ENCODE assay signal across 15 cellular contexts in the genomic region with DNA sequence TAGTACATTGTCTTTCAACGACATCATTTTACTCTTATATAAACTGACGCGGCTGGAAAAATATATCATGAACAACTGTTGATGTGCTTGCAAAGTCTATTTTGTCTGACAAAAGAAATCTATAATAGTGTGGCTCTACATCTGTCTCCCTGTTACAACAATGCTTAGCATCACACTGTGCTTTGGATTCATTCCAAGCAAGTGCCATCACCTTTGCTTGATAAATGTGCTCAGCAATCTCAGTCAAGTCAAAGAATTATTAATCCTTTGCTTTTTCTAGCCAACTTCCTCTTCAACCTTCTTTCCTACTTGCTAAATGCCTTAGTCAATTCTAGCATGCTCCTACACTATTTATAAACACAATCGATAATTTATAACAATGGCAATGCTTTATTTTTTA.
DNase-seq lines count a peak whose midpoint lies in the region; ATAC-seq, FAIRE-seq and TF ChIP-seq lines count a peak whose summit lies in the region.
"Had no signal": no experiment of that assay in that cellular context is flagged by ENCODE, and none has a peak within 500 bp of the region (broad histone marks: within the 10 kb centered on the region; RNA-seq: fewer than 3 reads in every experiment).

No MANE protein-coding gene starts in this region.

- H3K4me2 ChIP-seq in SK-N-SH: no peak overlapping the region

- no peak overlapping the region for H2AFZ ChIP-seq in SK-N-SH (ENCODE audit: low read depth)

- H3K4me1 ChIP-seq in SK-N-SH (ENCODE audit: control insufficient read depth in 1 of 2, insufficient read depth in 2 of 2, low read depth in 1 of 2, low read length in 1 of 2): no peaks in the 10 kb centered on the region; a peak in 2 of 4 replicates

- no peaks in the 10 kb centered on the region for H3K9me3 ChIP-seq in SK-N-SH
- H3K9me3 ChIP-seq: MG63 had no signal

- ATAC-seq in SK-N-SH treated with all-trans-retinoic acid at 6 μM for 48 hours: no peak

- H3K4me3 ChIP-seq in SK-N-SH (ENCODE audit: low read depth in 2 of 2, low read length in 1 of 2) (no peak overlapping the region), skeletal muscle cell (ENCODE audit: low read depth, low read length) (no peak overlapping the region)
- H3K4me3 ChIP-seq: MG63 had no signal

- DNase-seq in SK-N-SH (no peak), NCI-H2227 treated with DMSO at 0.1 percent for 48 hours (lab: John Stamatoyannopoulos, UW) (peak; percentile 87), dermis blood vessel endothelial cell (peak; percentile 44), skeletal muscle cell (ENCODE audit: low read depth) (peak; percentile 64), GM12892 (ENCODE audit: insufficient read length) (no peak), HuH-7 (ENCODE audit: low spot score) (no peak)
- no peak for DNase-seq in NK-92 treated with Interleukin-12 subunit alpha and Interleukin-12 subunit beta, amount 100 ng/mL, for 24 hours (lab: John Stamatoyannopoulos, UW)
- DNase-seq: activated CD4-positive, alpha-beta T cell treated with anti-CD3 and anti-CD28 coated beads for 48 hours; activated T-cell treated with anti-CD3 and anti-CD28 coated beads, Interleukin-2, amount 50 U/mL, for 48 hours; DND-41; effector memory CD4-positive, alpha-beta T cell; GOT3; MG63; stimulated activated CD4-positive, alpha-beta T cell treated with anti-CD3 and anti-CD28 coated beads, Interleukin-1b, Interleukin-23, amount 100 ng/mL, for 48 hours had no signal

- H4K20me1 ChIP-seq in SK-N-SH (ENCODE audit: insufficient read depth): 0 out of 2 replicates have a peak, but pooled peaks cover 6% of the 10 kb centered on the region

- TF ChIP-seq EP300 in SK-N-SH (IDR thresholded peaks at IDR 0.05; ENCODE audit: borderline replicate concordance in 1 of 2, low read depth in 1 of 2, low read length in 1 of 2): no peak

- WGBS in SK-N-SH (ENCODE audit: low lambda C conversion rate): 88% methylated on average over 4 of the region's 4 CpGs

- no peaks in the 10 kb centered on the region for H3K27me3 ChIP-seq in SK-N-SH (ENCODE audit: insufficient read depth)
- H3K27me3 ChIP-seq: MG63 had no signal

- no peaks in the 10 kb centered on the region for H3K9me2 ChIP-seq in SK-N-SH

- FAIRE-seq in GM12892 (lab: Jason Lieb, UNC): no peak

- H3K9ac ChIP-seq in SK-N-SH: no peak overlapping the region

- TF ChIP-seq POLR2A in GM12892 (IDR thresholded peaks at IDR 0.05; ENCODE audit: low read depth, low read length): no peak

- CTCF ChIA-PET in SK-N-SH (lab: Yijun Ruan, JAX): interaction anchor here (0.8 kb wide), 1 partner anchor 288 kb away, joined by 3 read pairs; no protein-coding TSS in a partner anchor

- no peak for TF ChIP-seq CTCF in SK-N-SH (IDR thresholded peaks at IDR 0.05)

- POLR2A ChIA-PET in SK-N-SH (lab: Yijun Ruan, JAX): no interaction called here

- peaks cover 0 to 5% of the 10 kb centered on the region in 2 experiments for H3K36me3 ChIP-seq in SK-N-SH (replicated peaks in 1 of 2; ENCODE audit: control insufficient read depth in 1 of 2, insufficient read depth in 2 of 2, low read length in 1 of 2)
- H3K36me3 ChIP-seq: MG63 had no signal

- TF ChIP-seq RAD21 in SK-N-SH (IDR thresholded peaks at IDR 0.05; ENCODE audit: low read length): no peak

- no peaks in the 10 kb centered on the region; the same call in 1 of the 2 replicates for H3K79me2 ChIP-seq in SK-N-SH (ENCODE audit: insufficient read depth)

- H3F3A ChIP-seq in SK-N-SH (replicated peaks; ENCODE audit: insufficient read depth): no peaks in the 10 kb centered on the region

- H3K27ac ChIP-seq in SK-N-SH (ENCODE audit: low read depth in 2 of 2, low read length in 1 of 2): no peak overlapping the region; a peak in 1 of 4 replicates

TF ChIP-seq in SK-N-SH, 30 proteins besides CTCF, POLR2A, EP300 and RAD21:
- TF ChIP-seq ELF1 (IDR thresholded peaks at IDR 0.05) (no peak), SMC3 (IDR thresholded peaks at IDR 0.05; ENCODE audit: low read depth, low read length) (no peak), RFX5 (IDR thresholded peaks at IDR 0.05; ENCODE audit: low read length) (no peak), JUND (IDR thresholded peaks at IDR 0.05) (no peak), FOSL2 (IDR thresholded peaks at IDR 0.05; ENCODE audit: borderline replicate concordance, low read depth) (no peak), NFIC (IDR thresholded peaks at IDR 0.05; ENCODE audit: borderline replicate concordance) (peak; percentile 26; the same call in 1 of the 2 replicates)
- TF ChIP-seq, protein P1, sequence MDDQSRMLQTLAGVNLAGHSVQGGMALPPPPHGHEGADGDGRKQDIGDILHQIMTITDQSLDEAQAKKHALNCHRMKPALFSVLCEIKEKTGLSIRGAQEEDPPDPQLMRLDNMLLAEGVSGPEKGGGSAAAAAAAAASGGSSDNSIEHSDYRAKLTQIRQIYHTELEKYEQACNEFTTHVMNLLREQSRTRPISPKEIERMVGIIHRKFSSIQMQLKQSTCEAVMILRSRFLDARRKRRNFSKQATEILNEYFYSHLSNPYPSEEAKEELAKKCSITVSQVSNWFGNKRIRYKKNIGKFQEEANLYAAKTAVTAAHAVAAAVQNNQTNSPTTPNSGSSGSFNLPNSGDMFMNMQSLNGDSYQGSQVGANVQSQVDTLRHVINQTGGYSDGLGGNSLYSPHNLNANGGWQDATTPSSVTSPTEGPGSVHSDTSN (IDR thresholded peaks at IDR 0.05): peak; percentile 44

TF ChIP-seq in SK-N-SH treated with all-trans-retinoic acid at 6 μM for 48 hours, 23 proteins besides CTCF, POLR2A, EP300 and RAD21 (continues in another document):
- TF ChIP-seq ESRRG (CRISPR knock-in tag; IDR thresholded peaks at IDR 0.05) (no peak), TOX (CRISPR knock-in tag; IDR thresholded peaks at IDR 0.05; ENCODE audit: borderline replicate concordance) (no peak), ZC3H10 (CRISPR knock-in tag; IDR thresholded peaks at IDR 0.05) (no peak), ZFP30 (CRISPR knock-in tag; IDR thresholded peaks at IDR 0.05) (no peak), ZNF70 (CRISPR knock-in tag; IDR thresholded peaks at IDR 0.05) (no peak), ZNF8 (CRISPR knock-in tag; IDR thresholded peaks at IDR 0.05) (no peak), ISL1 (CRISPR knock-in tag; IDR thresholded peaks at IDR 0.05) (no peak), OSR1 (CRISPR knock-in tag; IDR thresholded peaks at IDR 0.05) (no peak), TCF4 (CRISPR knock-in tag; IDR thresholded peaks at IDR 0.05; ENCODE audit: borderline replicate concordance) (no peak)
- TF ChIP-seq, protein P2, sequence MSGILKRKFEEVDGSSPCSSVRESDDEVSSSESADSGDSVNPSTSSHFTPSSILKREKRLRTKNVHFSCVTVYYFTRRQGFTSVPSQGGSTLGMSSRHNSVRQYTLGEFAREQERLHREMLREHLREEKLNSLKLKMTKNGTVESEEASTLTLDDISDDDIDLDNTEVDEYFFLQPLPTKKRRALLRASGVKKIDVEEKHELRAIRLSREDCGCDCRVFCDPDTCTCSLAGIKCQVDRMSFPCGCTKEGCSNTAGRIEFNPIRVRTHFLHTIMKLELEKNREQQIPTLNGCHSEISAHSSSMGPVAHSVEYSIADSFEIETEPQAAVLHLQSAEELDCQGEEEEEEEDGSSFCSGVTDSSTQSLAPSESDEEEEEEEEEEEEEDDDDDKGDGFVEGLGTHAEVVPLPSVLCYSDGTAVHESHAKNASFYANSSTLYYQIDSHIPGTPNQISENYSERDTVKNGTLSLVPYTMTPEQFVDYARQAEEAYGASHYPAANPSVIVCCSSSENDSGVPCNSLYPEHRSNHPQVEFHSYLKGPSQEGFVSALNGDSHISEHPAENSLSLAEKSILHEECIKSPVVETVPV (CRISPR knock-in tag; IDR thresholded peaks at IDR 0.05): no peak
- TF ChIP-seq, protein P3, sequence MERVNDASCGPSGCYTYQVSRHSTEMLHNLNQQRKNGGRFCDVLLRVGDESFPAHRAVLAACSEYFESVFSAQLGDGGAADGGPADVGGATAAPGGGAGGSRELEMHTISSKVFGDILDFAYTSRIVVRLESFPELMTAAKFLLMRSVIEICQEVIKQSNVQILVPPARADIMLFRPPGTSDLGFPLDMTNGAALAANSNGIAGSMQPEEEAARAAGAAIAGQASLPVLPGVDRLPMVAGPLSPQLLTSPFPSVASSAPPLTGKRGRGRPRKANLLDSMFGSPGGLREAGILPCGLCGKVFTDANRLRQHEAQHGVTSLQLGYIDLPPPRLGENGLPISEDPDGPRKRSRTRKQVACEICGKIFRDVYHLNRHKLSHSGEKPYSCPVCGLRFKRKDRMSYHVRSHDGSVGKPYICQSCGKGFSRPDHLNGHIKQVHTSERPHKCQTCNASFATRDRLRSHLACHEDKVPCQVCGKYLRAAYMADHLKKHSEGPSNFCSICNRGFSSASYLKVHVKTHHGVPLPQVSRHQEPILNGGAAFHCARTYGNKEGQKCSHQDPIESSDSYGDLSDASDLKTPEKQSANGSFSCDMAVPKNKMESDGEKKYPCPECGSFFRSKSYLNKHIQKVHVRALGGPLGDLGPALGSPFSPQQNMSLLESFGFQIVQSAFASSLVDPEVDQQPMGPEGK (CRISPR knock-in tag; IDR thresholded peaks at IDR 0.05; ENCODE audit: borderline replicate concordance): no peak
- TF ChIP-seq, protein P4, sequence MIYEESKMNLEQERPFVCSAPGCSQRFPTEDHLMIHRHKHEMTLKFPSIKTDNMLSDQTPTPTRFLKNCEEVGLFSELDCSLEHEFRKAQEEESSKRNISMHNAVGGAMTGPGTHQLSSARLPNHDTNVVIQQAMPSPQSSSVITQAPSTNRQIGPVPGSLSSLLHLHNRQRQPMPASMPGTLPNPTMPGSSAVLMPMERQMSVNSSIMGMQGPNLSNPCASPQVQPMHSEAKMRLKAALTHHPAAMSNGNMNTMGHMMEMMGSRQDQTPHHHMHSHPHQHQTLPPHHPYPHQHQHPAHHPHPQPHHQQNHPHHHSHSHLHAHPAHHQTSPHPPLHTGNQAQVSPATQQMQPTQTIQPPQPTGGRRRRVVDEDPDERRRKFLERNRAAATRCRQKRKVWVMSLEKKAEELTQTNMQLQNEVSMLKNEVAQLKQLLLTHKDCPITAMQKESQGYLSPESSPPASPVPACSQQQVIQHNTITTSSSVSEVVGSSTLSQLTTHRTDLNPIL (CRISPR knock-in tag; IDR thresholded peaks at IDR 0.05; ENCODE audit: low read depth): no peak
- TF ChIP-seq, protein P5, sequence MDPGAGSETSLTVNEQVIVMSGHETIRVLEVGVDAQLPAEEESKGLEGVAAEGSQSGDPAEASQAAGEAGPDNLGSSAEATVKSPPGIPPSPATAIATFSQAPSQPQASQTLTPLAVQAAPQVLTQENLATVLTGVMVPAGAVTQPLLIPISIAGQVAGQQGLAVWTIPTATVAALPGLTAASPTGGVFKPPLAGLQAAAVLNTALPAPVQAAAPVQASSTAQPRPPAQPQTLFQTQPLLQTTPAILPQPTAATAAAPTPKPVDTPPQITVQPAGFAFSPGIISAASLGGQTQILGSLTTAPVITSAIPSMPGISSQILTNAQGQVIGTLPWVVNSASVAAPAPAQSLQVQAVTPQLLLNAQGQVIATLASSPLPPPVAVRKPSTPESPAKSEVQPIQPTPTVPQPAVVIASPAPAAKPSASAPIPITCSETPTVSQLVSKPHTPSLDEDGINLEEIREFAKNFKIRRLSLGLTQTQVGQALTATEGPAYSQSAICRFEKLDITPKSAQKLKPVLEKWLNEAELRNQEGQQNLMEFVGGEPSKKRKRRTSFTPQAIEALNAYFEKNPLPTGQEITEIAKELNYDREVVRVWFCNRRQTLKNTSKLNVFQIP (CRISPR knock-in tag; IDR thresholded peaks at IDR 0.05; ENCODE audit: borderline replicate concordance, low read depth): no peak

Comparison
In these comparisons a context has a peak if more than half of its experiments do, and no peak if none do; other contexts are left out.
1. DNase-seq: peak in NCI-H2227 treated with DMSO at 0.1 percent for 48 hours (single experiment), dermis blood vessel endothelial cell (single experiment) and skeletal muscle cell (single experiment); none in SK-N-SH (single experiment), GM12892 (single experiment), NK-92 treated with Interleukin-12 subunit alpha and Interleukin-12 subunit beta, amount 100 ng/mL, for 24 hours (single experiment) and HuH-7 (single experiment).